21 cellular contexts compared by ENCODE assay signal in genomic region chr2:57936216-57936615, GRCh38.
DNase-seq lines count a peak whose midpoint lies in the region; ATAC-seq, FAIRE-seq and TF ChIP-seq lines count a peak whose summit lies in the region.
"Had no signal": no experiment of that assay in that cellular context is flagged by ENCODE, and none has a peak within 500 bp of the region (broad histone marks: within the 10 kb centered on the region; RNA-seq: fewer than 3 reads in every experiment).

No MANE protein-coding gene starts in this region.

- TF ChIP-seq EP300 in HepG2 (IDR thresholded peaks at IDR 0.05; ENCODE audit: low read depth in 2 of 2, low read length in 2 of 2) (no peak), HepG2 (CRISPR knock-in tag; IDR thresholded peaks at IDR 0.05; ENCODE audit: borderline replicate concordance) (no peak)

- H3K4me3 ChIP-seq in astrocyte (ENCODE audit: insufficient read depth, low read depth, low read length) (no peak overlapping the region), fibroblast of mammary gland (ENCODE audit: control insufficient read depth, low read depth, low read length) (no peak overlapping the region), HepG2 (replicated peaks in 1 of 3; ENCODE audit: insufficient read depth in 1 of 3, low read depth in 2 of 3, low read length in 3 of 3) (no peak overlapping the region), lower leg skin (ENCODE audit: low read depth, poor library complexity, severe bottlenecking) (no peak overlapping the region), dorsolateral prefrontal cortex (no peak overlapping the region)
- H3K4me3 ChIP-seq: HAP-1, K562, PC-9, SJCRH30 had no signal

- 0% methylated on average over 1 of the region's 1 CpG for WGBS in HepG2 (ENCODE audit: low lambda C conversion rate)
- WGBS in lower leg skin, 2 donors: 85 to 91% methylated on average over 1 of the region's 1 CpG

- H3K4me1 ChIP-seq in astrocyte (ENCODE audit: insufficient read depth, low read length): no peaks in the 10 kb centered on the region
- H3K4me1 ChIP-seq in HepG2 (ENCODE audit: insufficient read depth, low read length): no peaks in the 10 kb centered on the region
- H3K4me1 ChIP-seq: SJCRH30 had no signal

- no peaks in the 10 kb centered on the region for H4K20me1 ChIP-seq in astrocyte (ENCODE audit: insufficient read depth, low read length)
- no peaks in the 10 kb centered on the region for H4K20me1 ChIP-seq in HepG2 (ENCODE audit: insufficient read depth, low read length)

- H3K4me1 Mint-ChIP-seq in HFFc6 (ENCODE audit: low read depth) (peaks cover 5% of the 10 kb centered on the region; the same call in 1 of the 2 replicates), astrocyte (ENCODE audit: low read depth, unreplicated experiment) (no peaks in the 10 kb centered on the region)

- intact Hi-C loops in HepG2 (cut with micrococcal nuclease; ENCODE audit: unreplicated experiment): no loop called here
- intact Hi-C loops in lower leg skin (cut with DNase I; ENCODE audit: low total_unique reads): no loop called here
- intact Hi-C loops in dorsolateral prefrontal cortex (cut with DNase I): no loop called here

- TF ChIP-seq CTCF in HFFc6 (IDR thresholded peaks at IDR 0.05) (no peak), astrocyte (IDR thresholded peaks at IDR 0.05; ENCODE audit: insufficient read depth, low read depth, low read length) (no peak), fibroblast of mammary gland (conservative IDR thresholded peaks at IDR 0.05; ENCODE audit: control insufficient read depth, insufficient read depth, low read depth, low read length) (no peak), HepG2 (CRISPR knock-in tag; IDR thresholded peaks at IDR 0.05) (no peak), lower leg skin (IDR thresholded peaks at IDR 0.05) (no peak), omental fat pad (IDR thresholded peaks at IDR 0.05) (no peak), dorsolateral prefrontal cortex (IDR thresholded peaks at IDR 0.05 in 54 of 56, conservative IDR thresholded peaks at IDR 0.05 in 2 of 56; ENCODE audit: low read depth in 1 of 56, partially characterized antibody in 56 of 56) (no peak)

- H3K36me3 Mint-ChIP-seq in HFFc6 (ENCODE audit: low read depth) (peaks cover 19% of the 10 kb centered on the region), astrocyte (ENCODE audit: low read depth, unreplicated experiment) (peaks cover 3% of the 10 kb centered on the region)

- POLR2A ChIA-PET in HepG2 (lab: Yijun Ruan, JAX): no interaction called here

- no peak for ATAC-seq in HepG2
- ATAC-seq in omental fat pad (ENCODE audit: low FRiP score): no peak
- ATAC-seq: K562 had no signal

- H3K4me3 Mint-ChIP-seq in HFFc6 (no peak overlapping the region), astrocyte (ENCODE audit: unreplicated experiment) (no peak overlapping the region)

- no peak overlapping the region for H3K27ac Mint-ChIP-seq in HFFc6
- H3K27ac Mint-ChIP-seq in astrocyte (ENCODE audit: unreplicated experiment): no peak overlapping the region

- FAIRE-seq in astrocyte (lab: Jason Lieb, UNC) (no peak), HepG2 (lab: Jason Lieb, UNC) (no peak)
- FAIRE-seq: A204.1, K562 had no signal

- H3K27ac ChIP-seq in astrocyte (ENCODE audit: low read depth, low read length) (no peak overlapping the region), HepG2 (ENCODE audit: extremely low read length, insufficient read depth, low read length) (no peak overlapping the region), dorsolateral prefrontal cortex (no peak overlapping the region)
- H3K27ac ChIP-seq: PC-9, SJCRH30 had no signal

- H3K27me3 ChIP-seq in astrocyte (ENCODE audit: insufficient read depth, low read length) (no peaks in the 10 kb centered on the region), HepG2 (ENCODE audit: control insufficient read depth in 1 of 2, insufficient read depth in 2 of 2, low read length in 2 of 2) (no peaks in the 10 kb centered on the region), dorsolateral prefrontal cortex (no peaks in the 10 kb centered on the region)
- H3K27me3 ChIP-seq: SJCRH30 had no signal

- H3K4me2 ChIP-seq in astrocyte (ENCODE audit: low read length): no peak overlapping the region
- H3K4me2 ChIP-seq in HepG2 (ENCODE audit: low read depth, low read length): no peak overlapping the region
- H3K4me2 ChIP-seq: PC-9 had no signal

- CTCF ChIA-PET in HepG2 (lab: Yijun Ruan, JAX; ENCODE audit: low intra/inter-chr PET ratio, low total read pairs): no interaction called here

- H3K9me3 Mint-ChIP-seq in HFFc6: peaks cover 33% of the 10 kb centered on the region
- peaks cover 19% of the 10 kb centered on the region for H3K9me3 Mint-ChIP-seq in astrocyte (ENCODE audit: unreplicated experiment)

- H3K36me3 ChIP-seq in astrocyte (ENCODE audit: insufficient read depth, low read length) (no peaks in the 10 kb centered on the region), HepG2 (replicated peaks in 1 of 2; ENCODE audit: control insufficient read depth in 1 of 2, insufficient read depth in 2 of 2, low read length in 2 of 2) (no peaks in the 10 kb centered on the region)
- H3K36me3 ChIP-seq: HAP-1, SJCRH30 had no signal

- in situ Hi-C loops in HepG2 (cut with HindIII; ENCODE audit: extremely low pct_ligation_motif_present, low pct_unique_long_range_greater_than_20kb): no loop called here

- no peak for TF ChIP-seq RAD21 in HepG2 (CRISPR knock-in tag; IDR thresholded peaks at IDR 0.05)

- H2AFZ ChIP-seq in astrocyte (ENCODE audit: low read depth, low read length) (no peak overlapping the region), HepG2 (ENCODE audit: low read length) (no peak overlapping the region)
- H2AFZ ChIP-seq: PC-9 had no signal

- H3K9me3 ChIP-seq in astrocyte (ENCODE audit: insufficient read depth, low read depth, low read length): no peaks in the 10 kb centered on the region
- H3K9me3 ChIP-seq in HepG2 (ENCODE audit: low read length): peaks cover 22% of the 10 kb centered on the region

- DNase-seq in AG20443 (ENCODE audit: low spot score): peak; percentile 11
- peak; percentile 20 for DNase-seq in HFFc6
- DNase-seq in astrocyte (ENCODE audit: low read depth): peak; percentile 31
- DNase-seq in fibroblast of mammary gland (ENCODE audit: low read depth): peak; percentile 73
- no peak for DNase-seq in HepG2 (ENCODE audit: low spot score)
- DNase-seq in lower leg skin (ENCODE audit: low spot score in 2 of 2): no peak
- DNase-seq in omental fat pad (ENCODE audit: low spot score): no peak
- no peak for DNase-seq in dorsolateral prefrontal cortex
- DNase-seq: C1 segment of cervical spinal cord, DMS79, MV-4-11, NCI-H1417, NCI-H187, NCI-H2107, NCI-H2227 treated with DMSO at 0.1 percent for 48 hours, NCI-H510A treated with DMSO at 0.1 percent for 48 hours, PC-9, SJCRH30 had no signal

- H3K27me3 Mint-ChIP-seq in HFFc6 (ENCODE audit: insufficient read depth): peaks cover 5% of the 10 kb centered on the region; the same call in 1 of the 2 replicates
- no peaks in the 10 kb centered on the region for H3K27me3 Mint-ChIP-seq in astrocyte (ENCODE audit: low read depth, unreplicated experiment)

- H3K79me2 ChIP-seq in astrocyte (ENCODE audit: insufficient read depth, low read length): no peaks in the 10 kb centered on the region
- H3K79me2 ChIP-seq in HepG2 (ENCODE audit: insufficient read depth, low read length): no peaks in the 10 kb centered on the region

- no TSS peak for BruUV-seq in HepG2 (replicated peaks; lab: Mats Ljungman, UMichigan)

- H3K9ac ChIP-seq in astrocyte (ENCODE audit: low read length): no peak overlapping the region
- no peak overlapping the region for H3K9ac ChIP-seq in HepG2 (ENCODE audit: insufficient read depth, low read depth, low read length)

- no peak for TF ChIP-seq POLR2A in HepG2 (IDR thresholded peaks at IDR 0.05; ENCODE audit: insufficient read depth in 1 of 2, low read depth in 2 of 2, low read length in 2 of 2)
- TF ChIP-seq POLR2A in lower leg skin (IDR thresholded peaks at IDR 0.05): no peak

TF ChIP-seq in HepG2, 621 proteins besides CTCF, POLR2A, EP300 and RAD21 (continues in another document):
- TF ChIP-seq RFX5 (IDR thresholded peaks at IDR 0.05; ENCODE audit: low read depth, low read length) (no peak), SNRNP70 (IDR thresholded peaks at IDR 0.05; ENCODE audit: low read depth, low read length) (no peak), E2F5 (CRISPR knock-in tag; conservative IDR thresholded peaks at IDR 0.05) (no peak), ZNF549 (CRISPR knock-in tag; IDR thresholded peaks at IDR 0.05) (no peak), CC2D1A (CRISPR knock-in tag; IDR thresholded peaks at IDR 0.05) (no peak), HMGA1 (CRISPR knock-in tag; conservative IDR thresholded peaks at IDR 0.05) (no peak), HDAC6 (IDR thresholded peaks at IDR 0.05; ENCODE audit: low read depth, low read length) (no peak), CBX5 (CRISPR knock-in tag; IDR thresholded peaks at IDR 0.05; ENCODE audit: borderline replicate concordance) (no peak), STAG1 (CRISPR knock-in tag; IDR thresholded peaks at IDR 0.05) (no peak), ZNF607 (CRISPR knock-in tag; IDR thresholded peaks at IDR 0.05; ENCODE audit: borderline replicate concordance) (no peak), CSRNP1 (CRISPR knock-in tag; IDR thresholded peaks at IDR 0.05) (no peak), NKX3-1 (CRISPR knock-in tag; IDR thresholded peaks at IDR 0.05) (no peak), ZNF354B (CRISPR knock-in tag; IDR thresholded peaks at IDR 0.05) (no peak), ZNF205 (CRISPR knock-in tag; IDR thresholded peaks at IDR 0.05) (no peak)

Comparison
In these comparisons a context has a peak if more than half of its experiments do, and no peak if none do; other contexts are left out.
1. DNase-seq: peak in AG20443 (single experiment), HFFc6 (single experiment), astrocyte (single experiment) and fibroblast of mammary gland (single experiment); none in HepG2 (single experiment), lower leg skin (0 of 2), omental fat pad (single experiment) and dorsolateral prefrontal cortex (0 of 10).